Comparison of ENCODE assay signal across 21 cellular contexts in genomic region chrX:66872771-66873170, GRCh38.
"Had no signal": no experiment of that assay in that cellular context is flagged by ENCODE, and none has a peak within 500 bp of the region (broad histone marks: within the 10 kb centered on the region; RNA-seq: fewer than 3 reads in every experiment).

No MANE protein-coding gene starts in this region.

- ATAC-seq: activated naive CD4-positive, alpha-beta T cell treated with anti-CD3 and anti-CD28 coated beads, Interleukin-2, amount 50 U/mL, for 72 hours; activated naive CD8-positive, alpha-beta T cell treated with anti-CD3 and anti-CD28 coated beads, Interleukin-2, amount 50 U/mL, for 24 hours; activated T-cell treated with anti-CD3 and anti-CD28 coated beads, Interleukin-2, amount 50 U/mL, for 4 hours; PC-3 had no signal

- DNase-seq: activated CD4-positive, alpha-beta memory T cell treated with anti-CD3 and anti-CD28 coated beads for 36 hours; activated CD4-positive, alpha-beta T cell treated with anti-CD3 and anti-CD28 coated beads, Interleukin-2, amount 10 ng/mL, durations not matched to agents 7 days and 5 days; activated CD4-positive, CD25-positive, alpha-beta regulatory T cell; activated CD8-positive, alpha-beta memory T cell treated with anti-CD3 and anti-CD28 coated beads for 24 hours; activated effector memory CD4-positive, alpha-beta T cell treated with anti-CD3 and anti-CD28 coated beads, Interleukin-2, amount 50 U/mL, for 16 hours; activated naive CD4-positive, alpha-beta T cell treated with Interleukin-2 at 50 U/mL for 16 hours; activated naive CD8-positive, alpha-beta T cell treated with anti-CD3 and anti-CD28 coated beads, Interleukin-2, amount 50 U/mL, for 24 hours; activated T-cell treated with anti-CD3 and anti-CD28 coated beads, Interleukin-2, amount 50 U/mL, for 4 hours; amniotic stem cell; cortex of kidney; MM.1S; NCI-H1092; NCI-H1436; NCI-H187 treated with DMSO at 0.1 percent for 48 hours; NCI-H2081 treated with DMSO at 0.1 percent for 48 hours; NCI-H446; NCI-H524; PC-3; SIG-M5; T-helper 1 cell had no signal
